In genomic region chr15:69838338-69838737, GRCh38 we compare ENCODE assay signal across 8 cellular contexts.
"Had no signal": no experiment of that assay in that cellular context is flagged by ENCODE, and none has a peak within 500 bp of the region (broad histone marks: within the 10 kb centered on the region; RNA-seq: fewer than 3 reads in every experiment).

No MANE protein-coding gene starts in this region.

- H3K27ac ChIP-seq: GM23248, HL-60 had no signal

- H3K4me3 ChIP-seq: GM23248 had no signal

- DNase-seq: GM23248, GOT3, H9, HCEC 1CT, KBM-7 had no signal

- FAIRE-seq: H54, HepG2 had no signal

- H3K9ac ChIP-seq: GM23248 had no signal

- H2AFZ ChIP-seq: GM23248 had no signal
